25 cellular contexts compared by ENCODE assay signal in genomic region chr3:157819415-157819814, GRCh38.
A peak's percentile ranks its signal among the peaks of the same experiment; 100 is the strongest.
DNase-seq lines count a peak whose midpoint lies in the region; ATAC-seq, FAIRE-seq and TF ChIP-seq lines count a peak whose summit lies in the region.
"Had no signal": no experiment of that assay in that cellular context is flagged by ENCODE, and none has a peak within 500 bp of the region (broad histone marks: within the 10 kb centered on the region; RNA-seq: fewer than 3 reads in every experiment).

No MANE protein-coding gene starts in this region.

- WGBS in suprapubic skin, result 32% methylated on average over 5 of the region's 5 CpGs
- WGBS in pancreas, 2 donors, result 37 to 44% methylated on average over 5 of the region's 5 CpGs

- H3K36me3 ChIP-seq in HUES48 (ENCODE audit: control insufficient read depth, insufficient read depth, low read length), result no peaks in the 10 kb centered on the region
- no peaks in the 10 kb centered on the region for H3K36me3 ChIP-seq in iPS-18a (ENCODE audit: control insufficient read depth, low read depth, low read length)
- no peaks in the 10 kb centered on the region for H3K36me3 ChIP-seq in suprapubic skin
- no peaks in the 10 kb centered on the region for H3K36me3 ChIP-seq in pancreas
- H3K36me3 ChIP-seq: BE2C had no signal

- ATAC-seq in Right ventricle myocardium inferior (peak; percentile 46), sciatic nerve (peak; percentile 85), GM21717 (IDR thresholded peaks at IDR 0.05; ENCODE audit: unreplicated experiment) (no peak), pancreas (no peak)
- ATAC-seq: GM12878 had no signal

- DNase-seq in Right ventricle myocardium inferior (ENCODE audit: missing footprints) (no peak), cardiac septum (ENCODE audit: low spot score) (no peak), sciatic nerve (ENCODE audit: low spot score) (no peak), suprapubic skin (ENCODE audit: low spot score in 2 of 2) (no peak), pancreas (no peak)
- DNase-seq: ACHN, BE2C, DMS79, GOT3, KG1, NCI-H1092 treated with DMSO at 0.1 percent for 48 hours, NCI-H1436 treated with DMSO at 0.1 percent for 48 hours, NCI-H2029, NCI-H2227 treated with DMSO at 0.1 percent for 48 hours, NCI-H510A treated with DMSO at 0.1 percent for 48 hours, NCI-H748 treated with DMSO at 0.1 percent for 48 hours, PC-9, RPMI8226, SHP77 treated with DMSO at 0.1 percent for 48 hours had no signal

- H3K9me3 ChIP-seq in HUES48 (ENCODE audit: control insufficient read depth, insufficient read depth, low read length), result no peaks in the 10 kb centered on the region
- no peaks in the 10 kb centered on the region for H3K9me3 ChIP-seq in iPS-18a (ENCODE audit: control insufficient read depth, low read depth, low read length)
- H3K9me3 ChIP-seq in suprapubic skin, result no peaks in the 10 kb centered on the region
- no peaks in the 10 kb centered on the region for H3K9me3 ChIP-seq in pancreas
- H3K9me3 ChIP-seq: BE2C had no signal

- FAIRE-seq in pancreas (lab: Jason Lieb, UNC), result no peak
- FAIRE-seq: GM12878 had no signal

- intact Hi-C loops in Right ventricle myocardium inferior (cut with DNase I) (no loop called here), cardiac septum (cut with DNase I) (no loop called here), sciatic nerve (cut with DNase I) (no loop called here), pancreas (cut with DNase I) (no loop called here)

- H3K4me3 ChIP-seq in HUES48 (ENCODE audit: low read depth, low read length) (peak overlapping the region; percentile 22; the same call in 1 of the 2 replicates), iPS-18a (ENCODE audit: low read length) (peak overlapping the region; percentile 9), suprapubic skin (no peak overlapping the region), pancreas (no peak overlapping the region)
- H3K4me3 ChIP-seq: GM12878, PC-9, SK-N-MC had no signal

- no peak for TF ChIP-seq EP300 in suprapubic skin (IDR thresholded peaks at IDR 0.05)

- no peak overlapping the region for H3K9ac ChIP-seq in HUES48 (ENCODE audit: low read depth, low read length)
- no peak overlapping the region for H3K9ac ChIP-seq in iPS-18a (ENCODE audit: low read length)

- peaks cover 9% of the 10 kb centered on the region; the same call in 1 of the 2 replicates for H3K4me1 ChIP-seq in HUES48 (ENCODE audit: control insufficient read depth, insufficient read depth, low read length)
- H3K4me1 ChIP-seq in iPS-18a (ENCODE audit: control insufficient read depth, low read depth, low read length), result peaks cover 13% of the 10 kb centered on the region
- H3K4me1 ChIP-seq in suprapubic skin, result no peaks in the 10 kb centered on the region
- H3K4me1 ChIP-seq in pancreas, result no peaks in the 10 kb centered on the region

- no peak for TF ChIP-seq CTCF in suprapubic skin (IDR thresholded peaks at IDR 0.05)
- no peak for TF ChIP-seq CTCF in pancreas (IDR thresholded peaks at IDR 0.05)

- peak overlapping the region; percentile 32 for H3K27ac ChIP-seq in HUES48 (ENCODE audit: low read depth, low read length)
- H3K27ac ChIP-seq in iPS-18a (ENCODE audit: low read length), result peak overlapping the region; percentile 39
- no peak overlapping the region for H3K27ac ChIP-seq in suprapubic skin
- H3K27ac ChIP-seq in pancreas, result no peak overlapping the region
- H3K27ac ChIP-seq: 22Rv1, PC-9, SK-N-MC had no signal

- no peaks in the 10 kb centered on the region for H3K27me3 ChIP-seq in HUES48 (ENCODE audit: control insufficient read depth, insufficient read depth, low read length)
- no peaks in the 10 kb centered on the region for H3K27me3 ChIP-seq in iPS-18a (ENCODE audit: control insufficient read depth, insufficient read depth, low read length)
- H3K27me3 ChIP-seq in suprapubic skin, result no peaks in the 10 kb centered on the region
- H3K27me3 ChIP-seq in pancreas, result no peaks in the 10 kb centered on the region
- H3K27me3 ChIP-seq: BE2C had no signal

- TF ChIP-seq POLR2A in suprapubic skin (IDR thresholded peaks at IDR 0.05), result no peak

Comparison
In these comparisons a context has a peak if more than half of its experiments do, and no peak if none do; other contexts are left out.
1. ATAC-seq: peak in Right ventricle myocardium inferior (single experiment) and sciatic nerve (single experiment); none in GM21717 (single experiment) and pancreas (0 of 4).
2. H3K27ac ChIP-seq: peak in HUES48 (single experiment) and iPS-18a (single experiment); none in suprapubic skin (single experiment) and pancreas (0 of 4).
3. H3K4me3 ChIP-seq: peak in HUES48 (single experiment) and iPS-18a (single experiment); none in suprapubic skin (single experiment) and pancreas (0 of 4).